Comparison of ENCODE assay signal across 26 cellular contexts in genomic region chr22:38968801-38969200, GRCh38.
"Had no signal": no experiment of that assay in that cellular context is flagged by ENCODE, and none has a peak within 500 bp of the region (broad histone marks: within the 10 kb centered on the region; RNA-seq: fewer than 3 reads in every experiment).

No MANE protein-coding gene starts in this region.

- H3K9me3 Mint-ChIP-seq: activated CD4-positive, alpha-beta T cell treated with anti-CD3 and anti-CD28 coated beads, Interleukin-2, amount 10 ng/mL, durations not matched to agents 24 days and 14 days; activated CD8-positive, alpha-beta T cell treated with anti-CD3 and anti-CD28 coated beads for 36 hours; activated naive CD8-positive, alpha-beta T cell treated with anti-CD3 and anti-CD28 coated beads for 36 hours; activated T-cell treated with anti-CD3 and anti-CD28 coated beads, Interleukin-2, amount 50 U/mL, for 72 hours; activated T-helper 17 cell treated with anti-CD3 and anti-CD28 coated beads, Interleukin-2, amount 50 U/mL, for 72 hours; T-helper 2 cell treated with Interferon-gamma antibody and Interleukin-4, amounts not matched to agents 5 μg/mL and 100 μg/mL, for 36 hours had no signal

- H3K9me3 ChIP-seq: breast epithelium, MG63 had no signal

- ATAC-seq: activated CD8-positive, alpha-beta T cell treated with anti-CD3 and anti-CD28 coated beads for 36 hours; activated T-cell treated with anti-CD3 and anti-CD28 coated beads, Interleukin-2, amount 50 U/mL, for 72 hours; activated T-helper 17 cell treated with anti-CD3 and anti-CD28 coated beads, Interleukin-2, amount 50 U/mL, for 72 hours had no signal

- H3K4me1 ChIP-seq: breast epithelium had no signal

- H3K36me3 ChIP-seq: breast epithelium, MG63 had no signal

- H3K27ac ChIP-seq: breast epithelium had no signal

- H3K4me3 ChIP-seq: breast epithelium, MG63 had no signal

- H3K4me3 Mint-ChIP-seq: activated CD4-positive, alpha-beta T cell treated with anti-CD3 and anti-CD28 coated beads, Interleukin-2, amount 10 ng/mL, durations not matched to agents 24 days and 14 days; activated CD8-positive, alpha-beta T cell treated with anti-CD3 and anti-CD28 coated beads for 36 hours; activated naive CD8-positive, alpha-beta T cell treated with anti-CD3 and anti-CD28 coated beads for 36 hours; activated T-cell treated with anti-CD3 and anti-CD28 coated beads, Interleukin-2, amount 50 U/mL, for 72 hours; activated T-helper 17 cell treated with anti-CD3 and anti-CD28 coated beads, Interleukin-2, amount 50 U/mL, for 72 hours; T-helper 2 cell treated with Interferon-gamma antibody and Interleukin-4, amounts not matched to agents 5 μg/mL and 100 μg/mL, for 36 hours had no signal

- DNase-seq: activated CD4-positive, alpha-beta T cell treated with anti-CD3 and anti-CD28 coated beads, Interleukin-2, amount 10 ng/mL, durations not matched to agents 24 days and 14 days; activated CD4-positive, alpha-beta T cell treated with anti-CD3 and anti-CD28 coated beads, Interleukin-2, amount 50 U/mL, for 4 hours; activated CD8-positive, alpha-beta T cell treated with anti-CD3 and anti-CD28 coated beads for 36 hours; activated effector memory CD4-positive, alpha-beta T cell treated with anti-CD3 and anti-CD28 coated beads, Interleukin-2, amount 50 U/mL, for 16 hours; activated naive CD4-positive, alpha-beta T cell; activated naive CD4-positive, alpha-beta T cell treated with anti-CD3 and anti-CD28 coated beads, Interleukin-2, amount 50 U/mL, for 16 hours; activated naive CD8-positive, alpha-beta T cell treated with anti-CD3 and anti-CD28 coated beads for 36 hours; activated T-cell treated with anti-CD3 and anti-CD28 coated beads, Interleukin-2, amount 50 U/mL, for 1 hour; activated T-cell treated with anti-CD3 and anti-CD28 coated beads, Interleukin-2, amount 50 U/mL, for 72 hours; amniotic stem cell; Kasumi-1; MG63; MV-4-11; NCI-H1092; NCI-H1436 treated with DMSO at 0.1 percent for 48 hours; NCI-H1694 treated with DMSO at 0.1 percent for 48 hours; NCI-H2029; NCI-H345; NCI-H524 treated with DMSO at 0.1 percent for 48 hours; NCI-H748 treated with DMSO at 0.1 percent for 48 hours; NK-92 treated with Interleukin-12 subunit alpha and Interleukin-12 subunit beta, amount 100 ng/mL, for 24 hours; OCI-M1; Right ventricle myocardium superior had no signal

- H3K27me3 ChIP-seq: breast epithelium had no signal

- H3K36me3 Mint-ChIP-seq: activated naive CD8-positive, alpha-beta T cell treated with anti-CD3 and anti-CD28 coated beads for 36 hours had no signal

- H3K27ac Mint-ChIP-seq: activated CD4-positive, alpha-beta T cell treated with anti-CD3 and anti-CD28 coated beads, Interleukin-2, amount 10 ng/mL, durations not matched to agents 24 days and 14 days; activated CD8-positive, alpha-beta T cell treated with anti-CD3 and anti-CD28 coated beads for 36 hours; activated naive CD8-positive, alpha-beta T cell treated with anti-CD3 and anti-CD28 coated beads for 36 hours; activated T-cell treated with anti-CD3 and anti-CD28 coated beads, Interleukin-2, amount 50 U/mL, for 72 hours; activated T-helper 17 cell treated with anti-CD3 and anti-CD28 coated beads, Interleukin-2, amount 50 U/mL, for 72 hours; T-helper 2 cell treated with Interferon-gamma antibody and Interleukin-4, amounts not matched to agents 5 μg/mL and 100 μg/mL, for 36 hours had no signal
